Comparison of ENCODE assay signal across 1 cellular context in genomic region chr2:42810126-42810970, GRCh38.
A peak's percentile ranks its signal among the peaks of the same experiment; 100 is the strongest.
TF ChIP-seq lines count a peak whose summit lies in the region.

No MANE protein-coding gene starts in this region.

TF ChIP-seq in HEK293, 187 proteins besides CTCF, POLR2A, EP300 and RAD21 (continued from another document and continues in another):
- TF ChIP-seq, protein P1, sequence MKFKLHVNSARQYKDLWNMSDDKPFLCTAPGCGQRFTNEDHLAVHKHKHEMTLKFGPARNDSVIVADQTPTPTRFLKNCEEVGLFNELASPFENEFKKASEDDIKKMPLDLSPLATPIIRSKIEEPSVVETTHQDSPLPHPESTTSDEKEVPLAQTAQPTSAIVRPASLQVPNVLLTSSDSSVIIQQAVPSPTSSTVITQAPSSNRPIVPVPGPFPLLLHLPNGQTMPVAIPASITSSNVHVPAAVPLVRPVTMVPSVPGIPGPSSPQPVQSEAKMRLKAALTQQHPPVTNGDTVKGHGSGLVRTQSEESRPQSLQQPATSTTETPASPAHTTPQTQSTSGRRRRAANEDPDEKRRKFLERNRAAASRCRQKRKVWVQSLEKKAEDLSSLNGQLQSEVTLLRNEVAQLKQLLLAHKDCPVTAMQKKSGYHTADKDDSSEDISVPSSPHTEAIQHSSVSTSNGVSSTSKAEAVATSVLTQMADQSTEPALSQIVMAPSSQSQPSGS (tag by site-specific recombination; IDR thresholded peaks at IDR 0.05; ENCODE audit: low read depth), result no peak
- TF ChIP-seq HOXA7 (CRISPR knock-in tag; IDR thresholded peaks at IDR 0.05; ENCODE audit: borderline replicate concordance), result no peak
- peak; percentile 65 for TF ChIP-seq SP2 (tag by site-specific recombination; IDR thresholded peaks at IDR 0.05)
- TF ChIP-seq ZNF292 (tag by site-specific recombination; IDR thresholded peaks at IDR 0.05; ENCODE audit: borderline replicate concordance, low read depth), result no peak
- no peak; the same call in 1 of the 2 replicates for TF ChIP-seq ZNF677 (tag by site-specific recombination; IDR thresholded peaks at IDR 0.05)
- no peak for TF ChIP-seq ZBTB1 (tag by site-specific recombination; IDR thresholded peaks at IDR 0.05)
- TF ChIP-seq ZNF274 (IDR thresholded peaks at IDR 0.05; ENCODE audit: low read length), result no peak
- TF ChIP-seq ZNF274 (tag by site-specific recombination; IDR thresholded peaks at IDR 0.05; ENCODE audit: borderline replicate concordance), result no peak
- TF ChIP-seq ZNF433 (tag by site-specific recombination; IDR thresholded peaks at IDR 0.05; ENCODE audit: low read depth), result no peak
- TF ChIP-seq, protein P2, sequence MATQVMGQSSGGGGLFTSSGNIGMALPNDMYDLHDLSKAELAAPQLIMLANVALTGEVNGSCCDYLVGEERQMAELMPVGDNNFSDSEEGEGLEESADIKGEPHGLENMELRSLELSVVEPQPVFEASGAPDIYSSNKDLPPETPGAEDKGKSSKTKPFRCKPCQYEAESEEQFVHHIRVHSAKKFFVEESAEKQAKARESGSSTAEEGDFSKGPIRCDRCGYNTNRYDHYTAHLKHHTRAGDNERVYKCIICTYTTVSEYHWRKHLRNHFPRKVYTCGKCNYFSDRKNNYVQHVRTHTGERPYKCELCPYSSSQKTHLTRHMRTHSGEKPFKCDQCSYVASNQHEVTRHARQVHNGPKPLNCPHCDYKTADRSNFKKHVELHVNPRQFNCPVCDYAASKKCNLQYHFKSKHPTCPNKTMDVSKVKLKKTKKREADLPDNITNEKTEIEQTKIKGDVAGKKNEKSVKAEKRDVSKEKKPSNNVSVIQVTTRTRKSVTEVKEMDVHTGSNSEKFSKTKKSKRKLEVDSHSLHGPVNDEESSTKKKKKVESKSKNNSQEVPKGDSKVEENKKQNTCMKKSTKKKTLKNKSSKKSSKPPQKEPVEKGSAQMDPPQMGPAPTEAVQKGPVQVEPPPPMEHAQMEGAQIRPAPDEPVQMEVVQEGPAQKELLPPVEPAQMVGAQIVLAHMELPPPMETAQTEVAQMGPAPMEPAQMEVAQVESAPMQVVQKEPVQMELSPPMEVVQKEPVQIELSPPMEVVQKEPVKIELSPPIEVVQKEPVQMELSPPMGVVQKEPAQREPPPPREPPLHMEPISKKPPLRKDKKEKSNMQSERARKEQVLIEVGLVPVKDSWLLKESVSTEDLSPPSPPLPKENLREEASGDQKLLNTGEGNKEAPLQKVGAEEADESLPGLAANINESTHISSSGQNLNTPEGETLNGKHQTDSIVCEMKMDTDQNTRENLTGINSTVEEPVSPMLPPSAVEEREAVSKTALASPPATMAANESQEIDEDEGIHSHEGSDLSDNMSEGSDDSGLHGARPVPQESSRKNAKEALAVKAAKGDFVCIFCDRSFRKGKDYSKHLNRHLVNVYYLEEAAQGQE (tag by site-specific recombination; IDR thresholded peaks at IDR 0.05), result peak; percentile 70; the same call in 1 of the 2 replicates
- no peak for TF ChIP-seq ZNF560 (tag by site-specific recombination; IDR thresholded peaks at IDR 0.05; ENCODE audit: borderline replicate concordance)
- TF ChIP-seq ZNF18 (tag by site-specific recombination; IDR thresholded peaks at IDR 0.05), result no peak
- no peak for TF ChIP-seq ZNF621 (tag by site-specific recombination; IDR thresholded peaks at IDR 0.05)
- no peak for TF ChIP-seq ZNF549 (tag by site-specific recombination; IDR thresholded peaks at IDR 0.05)
- peak; percentile 59; the same call in 1 of the 2 replicates for TF ChIP-seq KLF8 (tag by site-specific recombination; IDR thresholded peaks at IDR 0.05)
- no peak for TF ChIP-seq ZNF426 (tag by site-specific recombination; IDR thresholded peaks at IDR 0.05)
- no peak for TF ChIP-seq BCL6B (tag by site-specific recombination; IDR thresholded peaks at IDR 0.05)
- no peak for TF ChIP-seq ZNF10 (tag by site-specific recombination; IDR thresholded peaks at IDR 0.05)
- peak; percentile 61; the same call in 1 of the 2 replicates for TF ChIP-seq ZSCAN18 (tag by site-specific recombination; IDR thresholded peaks at IDR 0.05)
- TF ChIP-seq EGR2 (tag by site-specific recombination; IDR thresholded peaks at IDR 0.05; ENCODE audit: low read depth), result no peak
- TF ChIP-seq, protein P3, sequence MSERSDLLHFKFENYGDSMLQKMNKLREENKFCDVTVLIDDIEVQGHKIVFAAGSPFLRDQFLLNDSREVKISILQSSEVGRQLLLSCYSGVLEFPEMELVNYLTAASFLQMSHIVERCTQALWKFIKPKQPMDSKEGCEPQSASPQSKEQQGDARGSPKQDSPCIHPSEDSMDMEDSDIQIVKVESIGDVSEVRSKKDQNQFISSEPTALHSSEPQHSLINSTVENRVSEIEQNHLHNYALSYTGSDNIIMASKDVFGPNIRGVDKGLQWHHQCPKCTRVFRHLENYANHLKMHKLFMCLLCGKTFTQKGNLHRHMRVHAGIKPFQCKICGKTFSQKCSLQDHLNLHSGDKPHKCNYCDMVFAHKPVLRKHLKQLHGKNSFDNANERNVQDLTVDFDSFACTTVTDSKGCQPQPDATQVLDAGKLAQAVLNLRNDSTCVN (tag by site-specific recombination; optimal IDR thresholded peaks at IDR 0.05), result peak; percentile 94
- no peak for TF ChIP-seq BCL11B (tag by site-specific recombination; IDR thresholded peaks at IDR 0.05; ENCODE audit: low read depth)
- TF ChIP-seq ZNF221 (tag by site-specific recombination; IDR thresholded peaks at IDR 0.05; ENCODE audit: borderline replicate concordance), result no peak
- TF ChIP-seq ZNF184 (tag by site-specific recombination; IDR thresholded peaks at IDR 0.05), result no peak
- 0 out of 2 replicates have a peak, but pooled peaks have one; percentile 17 for TF ChIP-seq ZNF596 (tag by site-specific recombination; IDR thresholded peaks at IDR 0.05)
- no peak for TF ChIP-seq KLF1 (tag by site-specific recombination; IDR thresholded peaks at IDR 0.05)
- no peak for TF ChIP-seq ZFP69B (tag by site-specific recombination; IDR thresholded peaks at IDR 0.05)
- TF ChIP-seq ZNF416 (tag by site-specific recombination; IDR thresholded peaks at IDR 0.05), result no peak
- no peak for TF ChIP-seq ZNF423 (tag by site-specific recombination; IDR thresholded peaks at IDR 0.05)
- no peak for TF ChIP-seq ZNF138 (tag by site-specific recombination; IDR thresholded peaks at IDR 0.05; ENCODE audit: borderline replicate concordance)
- no peak for TF ChIP-seq TCF7L2 (IDR thresholded peaks at IDR 0.05; ENCODE audit: borderline replicate concordance, low read depth, low read length)
- no peak for TF ChIP-seq SALL2 (tag by site-specific recombination; IDR thresholded peaks at IDR 0.05; ENCODE audit: borderline replicate concordance)
- no peak for TF ChIP-seq ZNF571 (tag by site-specific recombination; IDR thresholded peaks at IDR 0.05)
- TF ChIP-seq, protein P4, sequence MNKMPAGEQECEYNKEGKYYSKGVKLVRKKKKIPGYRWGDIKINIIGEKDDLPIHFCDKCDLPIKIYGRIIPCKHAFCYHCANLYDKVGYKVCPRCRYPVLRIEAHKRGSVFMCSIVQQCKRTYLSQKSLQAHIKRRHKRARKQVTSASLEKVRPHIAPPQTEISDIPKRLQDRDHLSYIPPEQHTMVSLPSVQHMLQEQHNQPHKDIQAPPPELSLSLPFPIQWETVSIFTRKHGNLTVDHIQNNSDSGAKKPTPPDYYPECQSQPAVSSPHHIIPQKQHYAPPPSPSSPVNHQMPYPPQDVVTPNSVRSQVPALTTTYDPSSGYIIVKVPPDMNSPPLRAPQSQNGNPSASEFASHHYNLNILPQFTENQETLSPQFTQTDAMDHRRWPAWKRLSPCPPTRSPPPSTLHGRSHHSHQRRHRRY (tag by site-specific recombination; IDR thresholded peaks at IDR 0.05), result no peak
- TF ChIP-seq GLIS1 (tag by site-specific recombination; IDR thresholded peaks at IDR 0.05), result 0 out of 2 replicates have a peak, but pooled peaks have one; percentile 10
- TF ChIP-seq, protein P5, sequence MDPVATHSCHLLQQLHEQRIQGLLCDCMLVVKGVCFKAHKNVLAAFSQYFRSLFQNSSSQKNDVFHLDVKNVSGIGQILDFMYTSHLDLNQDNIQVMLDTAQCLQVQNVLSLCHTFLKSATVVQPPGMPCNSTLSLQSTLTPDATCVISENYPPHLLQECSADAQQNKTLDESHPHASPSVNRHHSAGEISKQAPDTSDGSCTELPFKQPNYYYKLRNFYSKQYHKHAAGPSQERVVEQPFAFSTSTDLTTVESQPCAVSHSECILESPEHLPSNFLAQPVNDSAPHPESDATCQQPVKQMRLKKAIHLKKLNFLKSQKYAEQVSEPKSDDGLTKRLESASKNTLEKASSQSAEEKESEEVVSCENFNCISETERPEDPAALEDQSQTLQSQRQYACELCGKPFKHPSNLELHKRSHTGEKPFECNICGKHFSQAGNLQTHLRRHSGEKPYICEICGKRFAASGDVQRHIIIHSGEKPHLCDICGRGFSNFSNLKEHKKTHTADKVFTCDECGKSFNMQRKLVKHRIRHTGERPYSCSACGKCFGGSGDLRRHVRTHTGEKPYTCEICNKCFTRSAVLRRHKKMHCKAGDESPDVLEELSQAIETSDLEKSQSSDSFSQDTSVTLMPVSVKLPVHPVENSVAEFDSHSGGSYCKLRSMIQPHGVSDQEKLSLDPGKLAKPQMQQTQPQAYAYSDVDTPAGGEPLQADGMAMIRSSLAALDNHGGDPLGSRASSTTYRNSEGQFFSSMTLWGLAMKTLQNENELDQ (tag by site-specific recombination; IDR thresholded peaks at IDR 0.05; ENCODE audit: low read depth), result no peak
- no peak for TF ChIP-seq ZNF510 (tag by site-specific recombination; IDR thresholded peaks at IDR 0.05; ENCODE audit: insufficient replicate concordance)
- no peak for TF ChIP-seq ZNF211 (tag by site-specific recombination; IDR thresholded peaks at IDR 0.05; ENCODE audit: low read depth)
- no peak for TF ChIP-seq ZNF785 (tag by site-specific recombination; IDR thresholded peaks at IDR 0.05)
- TF ChIP-seq, protein P6, sequence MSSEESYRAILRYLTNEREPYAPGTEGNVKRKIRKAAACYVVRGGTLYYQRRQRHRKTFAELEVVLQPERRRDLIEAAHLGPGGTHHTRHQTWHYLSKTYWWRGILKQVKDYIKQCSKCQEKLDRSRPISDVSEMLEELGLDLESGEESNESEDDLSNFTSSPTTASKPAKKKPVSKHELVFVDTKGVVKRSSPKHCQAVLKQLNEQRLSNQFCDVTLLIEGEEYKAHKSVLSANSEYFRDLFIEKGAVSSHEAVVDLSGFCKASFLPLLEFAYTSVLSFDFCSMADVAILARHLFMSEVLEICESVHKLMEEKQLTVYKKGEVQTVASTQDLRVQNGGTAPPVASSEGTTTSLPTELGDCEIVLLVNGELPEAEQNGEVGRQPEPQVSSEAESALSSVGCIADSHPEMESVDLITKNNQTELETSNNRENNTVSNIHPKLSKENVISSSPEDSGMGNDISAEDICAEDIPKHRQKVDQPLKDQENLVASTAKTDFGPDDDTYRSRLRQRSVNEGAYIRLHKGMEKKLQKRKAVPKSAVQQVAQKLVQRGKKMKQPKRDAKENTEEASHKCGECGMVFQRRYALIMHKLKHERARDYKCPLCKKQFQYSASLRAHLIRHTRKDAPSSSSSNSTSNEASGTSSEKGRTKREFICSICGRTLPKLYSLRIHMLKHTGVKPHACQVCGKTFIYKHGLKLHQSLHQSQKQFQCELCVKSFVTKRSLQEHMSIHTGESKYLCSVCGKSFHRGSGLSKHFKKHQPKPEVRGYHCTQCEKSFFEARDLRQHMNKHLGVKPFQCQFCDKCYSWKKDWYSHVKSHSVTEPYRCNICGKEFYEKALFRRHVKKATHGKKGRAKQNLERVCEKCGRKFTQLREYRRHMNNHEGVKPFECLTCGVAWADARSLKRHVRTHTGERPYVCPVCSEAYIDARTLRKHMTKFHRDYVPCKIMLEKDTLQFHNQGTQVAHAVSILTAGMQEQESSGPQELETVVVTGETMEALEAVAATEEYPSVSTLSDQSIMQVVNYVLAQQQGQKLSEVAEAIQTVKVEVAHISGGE (tag by site-specific recombination; conservative IDR thresholded peaks at IDR 0.05; ENCODE audit: low read depth), result 0 out of 2 replicates have a peak, but pooled peaks have one; percentile 16
- TF ChIP-seq, protein P7, sequence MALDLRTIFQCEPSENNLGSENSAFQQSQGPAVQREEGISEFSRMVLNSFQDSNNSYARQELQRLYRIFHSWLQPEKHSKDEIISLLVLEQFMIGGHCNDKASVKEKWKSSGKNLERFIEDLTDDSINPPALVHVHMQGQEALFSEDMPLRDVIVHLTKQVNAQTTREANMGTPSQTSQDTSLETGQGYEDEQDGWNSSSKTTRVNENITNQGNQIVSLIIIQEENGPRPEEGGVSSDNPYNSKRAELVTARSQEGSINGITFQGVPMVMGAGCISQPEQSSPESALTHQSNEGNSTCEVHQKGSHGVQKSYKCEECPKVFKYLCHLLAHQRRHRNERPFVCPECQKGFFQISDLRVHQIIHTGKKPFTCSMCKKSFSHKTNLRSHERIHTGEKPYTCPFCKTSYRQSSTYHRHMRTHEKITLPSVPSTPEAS (tag by site-specific recombination; IDR thresholded peaks at IDR 0.05), result no peak
- TF ChIP-seq YY1 (tag by site-specific recombination; IDR thresholded peaks at IDR 0.05), result 0 out of 2 replicates have a peak, but pooled peaks have one; percentile 49
- no peak for TF ChIP-seq ZNF623 (tag by site-specific recombination; IDR thresholded peaks at IDR 0.05)
- no peak for TF ChIP-seq FEZF1 (tag by site-specific recombination; IDR thresholded peaks at IDR 0.05)
- no peak for TF ChIP-seq ZNF114 (tag by site-specific recombination; IDR thresholded peaks at IDR 0.05)
- no peak for TF ChIP-seq IKZF3 (tag by site-specific recombination; IDR thresholded peaks at IDR 0.05)
